ENCODE assay signal across 1 cellular context in genomic region chr2:199955339-199956061, GRCh38.
TF ChIP-seq lines count a peak whose summit lies in the region.

Gene MAIP1, plus strand, starts transcription at chr2:199955582. Its CDS starts 217 bp downstream, at chr2:199955799.
A gene with protein sequence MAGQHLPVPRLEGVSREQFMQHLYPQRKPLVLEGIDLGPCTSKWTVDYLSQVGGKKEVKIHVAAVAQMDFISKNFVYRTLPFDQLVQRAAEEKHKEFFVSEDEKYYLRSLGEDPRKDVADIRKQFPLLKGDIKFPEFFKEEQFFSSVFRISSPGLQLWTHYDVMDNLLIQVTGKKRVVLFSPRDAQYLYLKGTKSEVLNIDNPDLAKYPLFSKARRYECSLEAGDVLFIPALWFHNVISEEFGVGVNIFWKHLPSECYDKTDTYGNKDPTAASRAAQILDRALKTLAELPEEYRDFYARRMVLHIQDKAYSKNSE (minus strand): TSS chr2:199955491. CDS start chr2:199955470, 21 bp downstream.

TF ChIP-seq in HepG2, 621 proteins besides CTCF, POLR2A, EP300 and RAD21 (continued from another document and continues in another):
- TF ChIP-seq ZNF556 (CRISPR knock-in tag; IDR thresholded peaks at IDR 0.05; ENCODE audit: borderline replicate concordance) (peak; percentile 98), CEBPG (CRISPR knock-in tag; IDR thresholded peaks at IDR 0.05) (peak; percentile 26), SRSF9 (IDR thresholded peaks at IDR 0.05; ENCODE audit: borderline replicate concordance, insufficient read depth, low read depth, low read length, poor library complexity, severe bottlenecking) (no peak), ZNF629 (CRISPR knock-in tag; conservative IDR thresholded peaks at IDR 0.05) (no peak; the same call in 1 of the 2 replicates), SMC3 (IDR thresholded peaks at IDR 0.05; ENCODE audit: low read length) (no peak), TMF1 (CRISPR knock-in tag; IDR thresholded peaks at IDR 0.05; ENCODE audit: low read depth) (no peak; the same call in 1 of the 2 replicates), ATM (IDR thresholded peaks at IDR 0.05; ENCODE audit: borderline replicate concordance) (no peak), ZNF674 (CRISPR knock-in tag; IDR thresholded peaks at IDR 0.05; ENCODE audit: low read depth) (peak; percentile 93; the same call in 1 of the 2 replicates), ZNF772 (CRISPR knock-in tag; IDR thresholded peaks at IDR 0.05) (peak; percentile 98; the same call in 1 of the 2 replicates), ZNF564 (CRISPR knock-in tag; IDR thresholded peaks at IDR 0.05) (peak; percentile 88; the same call in 1 of the 2 replicates), RBFOX2 (IDR thresholded peaks at IDR 0.05; ENCODE audit: low read depth, low read length) (peak; percentile 92), GABPA (IDR thresholded peaks at IDR 0.05; ENCODE audit: low read depth, low read length) (peak; percentile 73), GABPA (CRISPR knock-in tag; IDR thresholded peaks at IDR 0.05; ENCODE audit: low read depth) (peak; percentile 94), RFXAP (CRISPR knock-in tag; IDR thresholded peaks at IDR 0.05; ENCODE audit: borderline replicate concordance) (peak; percentile 93), HCFC1 (IDR thresholded peaks at IDR 0.05; ENCODE audit: low read depth, low read length) (peak; percentile 73), U2AF1 (optimal IDR thresholded peaks at IDR 0.05; ENCODE audit: low read depth, low read length) (peak; percentile 99), ZNF75D (CRISPR knock-in tag; IDR thresholded peaks at IDR 0.05; ENCODE audit: borderline replicate concordance) (peak; percentile 82; the same call in 1 of the 2 replicates), TOE1 (CRISPR knock-in tag; IDR thresholded peaks at IDR 0.05) (peak; percentile 62; the same call in 1 of the 2 replicates), ZNF33A (CRISPR knock-in tag; IDR thresholded peaks at IDR 0.05; ENCODE audit: borderline replicate concordance) (peak; percentile 96), NCOA2 (CRISPR knock-in tag; IDR thresholded peaks at IDR 0.05) (peak; percentile 35), KLF16 (CRISPR knock-in tag; IDR thresholded peaks at IDR 0.05) (peak in 1 of 2 experiments; percentile 94; a peak in 2 of 4 replicates), PPARG (CRISPR knock-in tag; conservative IDR thresholded peaks at IDR 0.05) (peak; percentile 87), ZFP1 (CRISPR knock-in tag; IDR thresholded peaks at IDR 0.05) (peak; percentile 91), ETV5 (CRISPR knock-in tag; IDR thresholded peaks at IDR 0.05; ENCODE audit: borderline replicate concordance) (peak; percentile 63), PRDM4 (CRISPR knock-in tag; IDR thresholded peaks at IDR 0.05; ENCODE audit: borderline replicate concordance) (no peak; the same call in 1 of the 2 replicates), ZNF253 (CRISPR knock-in tag; IDR thresholded peaks at IDR 0.05; ENCODE audit: borderline replicate concordance) (peak; percentile 71), ZFP62 (CRISPR knock-in tag; IDR thresholded peaks at IDR 0.05) (no peak), ZNF234 (CRISPR knock-in tag; conservative IDR thresholded peaks at IDR 0.05) (peak; percentile 75), ZNF737 (CRISPR knock-in tag; IDR thresholded peaks at IDR 0.05; ENCODE audit: borderline replicate concordance) (peak; percentile 81; the same call in 1 of the 2 replicates), FOXA1 (IDR thresholded peaks at IDR 0.05) (no peak), FOXA1 (CRISPR knock-in tag; IDR thresholded peaks at IDR 0.05) (peak; percentile 1; the same call in 1 of the 2 replicates), TP53 (CRISPR knock-in tag; conservative IDR thresholded peaks at IDR 0.05) (peak; percentile 52; the same call in 1 of the 2 replicates), ZBTB8A (CRISPR knock-in tag; IDR thresholded peaks at IDR 0.05; ENCODE audit: borderline replicate concordance, low read depth) (no peak), RORA (CRISPR knock-in tag; IDR thresholded peaks at IDR 0.05) (0 out of 2 replicates have a peak, but pooled peaks have one; percentile 92), ZNF83 (CRISPR knock-in tag; IDR thresholded peaks at IDR 0.05; ENCODE audit: borderline replicate concordance) (no peak), TGIF2 (CRISPR knock-in tag; IDR thresholded peaks at IDR 0.05) (0 out of 2 replicates have a peak, but pooled peaks have one; percentile 4), LCORL (IDR thresholded peaks at IDR 0.05) (no peak), LCORL (CRISPR knock-in tag; IDR thresholded peaks at IDR 0.05) (peak; percentile 89), NR2F2 (IDR thresholded peaks at IDR 0.05; ENCODE audit: borderline replicate concordance, low read depth) (peak; percentile 70; the same call in 1 of the 2 replicates), E2F1 (CRISPR knock-in tag; IDR thresholded peaks at IDR 0.05) (peak; percentile 66), ZNF768 (CRISPR knock-in tag; IDR thresholded peaks at IDR 0.05) (peak; percentile 87; the same call in 1 of the 2 replicates), GTF3A (CRISPR knock-in tag; conservative IDR thresholded peaks at IDR 0.05) (0 out of 2 replicates have a peak, but pooled peaks have one; percentile 84), KLF13 (CRISPR knock-in tag; IDR thresholded peaks at IDR 0.05) (no peak), YEATS2 (CRISPR knock-in tag; IDR thresholded peaks at IDR 0.05; ENCODE audit: borderline replicate concordance) (peak; percentile 88), MIER3 (CRISPR knock-in tag; IDR thresholded peaks at IDR 0.05; ENCODE audit: borderline replicate concordance) (peak; percentile 90; the same call in 1 of the 2 replicates), ZNF709 (CRISPR knock-in tag; IDR thresholded peaks at IDR 0.05) (peak; percentile 98), POLR2AphosphoS2 (IDR thresholded peaks at IDR 0.05; ENCODE audit: low read depth, low read length) (no peak), EHMT2 (IDR thresholded peaks at IDR 0.05; ENCODE audit: borderline replicate concordance, low read depth, low read length) (peak; percentile 86; the same call in 1 of the 2 replicates), PCBP2 (optimal IDR thresholded peaks at IDR 0.05; ENCODE audit: low read depth, low read length, poor library complexity, severe bottlenecking) (peak; percentile 64), RFX5 (IDR thresholded peaks at IDR 0.05; ENCODE audit: low read depth, low read length) (peak; percentile 36; the same call in 1 of the 2 replicates), NFKB2 (CRISPR knock-in tag; IDR thresholded peaks at IDR 0.05; ENCODE audit: borderline replicate concordance) (peak; percentile 96; the same call in 1 of the 2 replicates), MEF2D (CRISPR knock-in tag; IDR thresholded peaks at IDR 0.05) (peak; percentile 81), ZNF790 (CRISPR knock-in tag; IDR thresholded peaks at IDR 0.05; ENCODE audit: borderline replicate concordance) (peak; percentile 90; the same call in 1 of the 2 replicates), RFXANK (CRISPR knock-in tag; IDR thresholded peaks at IDR 0.05) (peak; percentile 93)
- TF ChIP-seq, protein P1, sequence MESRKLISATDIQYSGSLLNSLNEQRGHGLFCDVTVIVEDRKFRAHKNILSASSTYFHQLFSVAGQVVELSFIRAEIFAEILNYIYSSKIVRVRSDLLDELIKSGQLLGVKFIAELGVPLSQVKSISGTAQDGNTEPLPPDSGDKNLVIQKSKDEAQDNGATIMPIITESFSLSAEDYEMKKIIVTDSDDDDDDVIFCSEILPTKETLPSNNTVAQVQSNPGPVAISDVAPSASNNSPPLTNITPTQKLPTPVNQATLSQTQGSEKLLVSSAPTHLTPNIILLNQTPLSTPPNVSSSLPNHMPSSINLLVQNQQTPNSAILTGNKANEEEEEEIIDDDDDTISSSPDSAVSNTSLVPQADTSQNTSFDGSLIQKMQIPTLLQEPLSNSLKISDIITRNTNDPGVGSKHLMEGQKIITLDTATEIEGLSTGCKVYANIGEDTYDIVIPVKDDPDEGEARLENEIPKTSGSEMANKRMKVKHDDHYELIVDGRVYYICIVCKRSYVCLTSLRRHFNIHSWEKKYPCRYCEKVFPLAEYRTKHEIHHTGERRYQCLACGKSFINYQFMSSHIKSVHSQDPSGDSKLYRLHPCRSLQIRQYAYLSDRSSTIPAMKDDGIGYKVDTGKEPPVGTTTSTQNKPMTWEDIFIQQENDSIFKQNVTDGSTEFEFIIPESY (CRISPR knock-in tag; IDR thresholded peaks at IDR 0.05), result no peak; the same call in 1 of the 2 replicates
- TF ChIP-seq, protein P2, sequence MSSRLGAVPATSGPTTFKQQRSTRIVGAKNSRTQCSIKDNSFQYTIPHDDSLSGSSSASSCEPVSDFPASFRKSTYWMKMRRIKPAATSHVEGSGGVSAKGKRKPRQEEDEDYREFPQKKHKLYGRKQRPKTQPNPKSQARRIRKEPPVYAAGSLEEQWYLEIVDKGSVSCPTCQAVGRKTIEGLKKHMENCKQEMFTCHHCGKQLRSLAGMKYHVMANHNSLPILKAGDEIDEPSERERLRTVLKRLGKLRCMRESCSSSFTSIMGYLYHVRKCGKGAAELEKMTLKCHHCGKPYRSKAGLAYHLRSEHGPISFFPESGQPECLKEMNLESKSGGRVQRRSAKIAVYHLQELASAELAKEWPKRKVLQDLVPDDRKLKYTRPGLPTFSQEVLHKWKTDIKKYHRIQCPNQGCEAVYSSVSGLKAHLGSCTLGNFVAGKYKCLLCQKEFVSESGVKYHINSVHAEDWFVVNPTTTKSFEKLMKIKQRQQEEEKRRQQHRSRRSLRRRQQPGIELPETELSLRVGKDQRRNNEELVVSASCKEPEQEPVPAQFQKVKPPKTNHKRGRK (CRISPR knock-in tag; IDR thresholded peaks at IDR 0.05), result no peak
- TF ChIP-seq, protein P3, sequence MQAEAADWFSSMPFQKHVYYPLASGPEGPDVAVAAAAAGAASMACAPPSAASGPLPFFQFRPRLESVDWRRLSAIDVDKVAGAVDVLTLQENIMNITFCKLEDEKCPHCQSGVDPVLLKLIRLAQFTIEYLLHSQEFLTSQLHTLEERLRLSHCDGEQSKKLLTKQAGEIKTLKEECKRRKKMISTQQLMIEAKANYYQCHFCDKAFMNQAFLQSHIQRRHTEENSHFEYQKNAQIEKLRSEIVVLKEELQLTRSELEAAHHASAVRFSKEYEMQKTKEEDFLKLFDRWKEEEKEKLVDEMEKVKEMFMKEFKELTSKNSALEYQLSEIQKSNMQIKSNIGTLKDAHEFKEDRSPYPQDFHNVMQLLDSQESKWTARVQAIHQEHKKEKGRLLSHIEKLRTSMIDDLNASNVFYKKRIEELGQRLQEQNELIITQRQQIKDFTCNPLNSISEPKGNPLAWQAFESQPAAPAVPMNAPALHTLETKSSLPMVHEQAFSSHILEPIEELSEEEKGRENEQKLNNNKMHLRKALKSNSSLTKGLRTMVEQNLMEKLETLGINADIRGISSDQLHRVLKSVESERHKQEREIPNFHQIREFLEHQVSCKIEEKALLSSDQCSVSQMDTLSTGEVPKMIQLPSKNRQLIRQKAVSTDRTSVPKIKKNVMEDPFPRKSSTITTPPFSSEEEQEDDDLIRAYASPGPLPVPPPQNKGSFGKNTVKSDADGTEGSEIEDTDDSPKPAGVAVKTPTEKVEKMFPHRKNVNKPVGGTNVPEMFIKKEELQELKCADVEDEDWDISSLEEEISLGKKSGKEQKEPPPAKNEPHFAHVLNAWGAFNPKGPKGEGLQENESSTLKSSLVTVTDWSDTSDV (CRISPR knock-in tag; IDR thresholded peaks at IDR 0.05), result peak; percentile 88
- TF ChIP-seq, protein P4, sequence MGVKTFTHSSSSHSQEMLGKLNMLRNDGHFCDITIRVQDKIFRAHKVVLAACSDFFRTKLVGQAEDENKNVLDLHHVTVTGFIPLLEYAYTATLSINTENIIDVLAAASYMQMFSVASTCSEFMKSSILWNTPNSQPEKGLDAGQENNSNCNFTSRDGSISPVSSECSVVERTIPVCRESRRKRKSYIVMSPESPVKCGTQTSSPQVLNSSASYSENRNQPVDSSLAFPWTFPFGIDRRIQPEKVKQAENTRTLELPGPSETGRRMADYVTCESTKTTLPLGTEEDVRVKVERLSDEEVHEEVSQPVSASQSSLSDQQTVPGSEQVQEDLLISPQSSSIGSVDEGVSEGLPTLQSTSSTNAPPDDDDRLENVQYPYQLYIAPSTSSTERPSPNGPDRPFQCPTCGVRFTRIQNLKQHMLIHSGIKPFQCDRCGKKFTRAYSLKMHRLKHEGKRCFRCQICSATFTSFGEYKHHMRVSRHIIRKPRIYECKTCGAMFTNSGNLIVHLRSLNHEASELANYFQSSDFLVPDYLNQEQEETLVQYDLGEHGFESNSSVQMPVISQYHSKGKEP (CRISPR knock-in tag; IDR thresholded peaks at IDR 0.05), result peak; percentile 90
- TF ChIP-seq, protein P5, sequence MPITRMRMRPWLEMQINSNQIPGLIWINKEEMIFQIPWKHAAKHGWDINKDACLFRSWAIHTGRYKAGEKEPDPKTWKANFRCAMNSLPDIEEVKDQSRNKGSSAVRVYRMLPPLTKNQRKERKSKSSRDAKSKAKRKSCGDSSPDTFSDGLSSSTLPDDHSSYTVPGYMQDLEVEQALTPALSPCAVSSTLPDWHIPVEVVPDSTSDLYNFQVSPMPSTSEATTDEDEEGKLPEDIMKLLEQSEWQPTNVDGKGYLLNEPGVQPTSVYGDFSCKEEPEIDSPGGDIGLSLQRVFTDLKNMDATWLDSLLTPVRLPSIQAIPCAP (CRISPR knock-in tag; IDR thresholded peaks at IDR 0.05; ENCODE audit: low read depth), result no peak; the same call in 1 of the 2 replicates
